Comparison of ENCODE assay signal across 29 cellular contexts in genomic region chr11:86807356-86807755, GRCh38. TPM values are rescaled to one million over a fixed set of nuclear protein-coding genes. Genes with fewer than 3 reads are reported as not detected.
DNase-seq lines count a peak whose midpoint lies in the region; ATAC-seq, FAIRE-seq and TF ChIP-seq lines count a peak whose summit lies in the region.
"Had no signal": no experiment of that assay in that cellular context is flagged by ENCODE, and none has a peak within 500 bp of the region (broad histone marks: within the 10 kb centered on the region; RNA-seq: fewer than 3 reads in every experiment).

No MANE protein-coding gene starts in this region.

- FAIRE-seq in endothelial cell of umbilical vein (lab: Jason Lieb, UNC), result no peak
- FAIRE-seq: A549, TTC549, urothelium cell line had no signal

- TF ChIP-seq CTCF in endothelial cell of umbilical vein (IDR thresholded peaks at IDR 0.05; ENCODE audit: extremely low read depth in 1 of 2, insufficient read depth in 1 of 2, low read depth in 1 of 2, low read length in 2 of 2) (no peak), neural progenitor cell (IDR thresholded peaks at IDR 0.05) (no peak), osteoblast (IDR thresholded peaks at IDR 0.05; ENCODE audit: extremely low read depth, low read depth, low read length) (no peak)

- H3K9me3 ChIP-seq in endothelial cell of umbilical vein (replicated peaks; ENCODE audit: control insufficient read depth, insufficient read depth, low read length) (no peaks in the 10 kb centered on the region), neural progenitor cell (ENCODE audit: low read depth) (no peaks in the 10 kb centered on the region), T-helper 17 cell (ENCODE audit: control insufficient read depth, low read length, poor library complexity, severe bottlenecking) (no peaks in the 10 kb centered on the region), osteoblast (ENCODE audit: low read depth, low read length) (no peaks in the 10 kb centered on the region)
- H3K9me3 ChIP-seq: A549, heart right ventricle, Peyer's patch had no signal

- no peaks in the 10 kb centered on the region for H4K20me1 ChIP-seq in endothelial cell of umbilical vein (replicated peaks; ENCODE audit: control insufficient read depth, extremely low read depth, insufficient read depth, low read length)
- peaks cover 100% of the 10 kb centered on the region for H4K20me1 ChIP-seq in neural progenitor cell (ENCODE audit: low read depth)
- peaks cover 25% of the 10 kb centered on the region for H4K20me1 ChIP-seq in osteoblast (ENCODE audit: insufficient read depth, low read length)

- no peak overlapping the region for H3K4me3 ChIP-seq in endothelial cell of umbilical vein (replicated peaks in 1 of 3; ENCODE audit: insufficient read depth in 1 of 3, low read depth in 1 of 3, low read length in 3 of 3)
- H3K4me3 ChIP-seq in neural progenitor cell, result peak overlapping the region; percentile 8
- H3K4me3 ChIP-seq in osteoblast (ENCODE audit: insufficient read depth, low read length), result no peak overlapping the region
- H3K4me3 ChIP-seq: A549, GM23248, heart right ventricle, Peyer's patch had no signal

- H3K4me1 ChIP-seq in endothelial cell of umbilical vein (ENCODE audit: control insufficient read depth, extremely low read depth, insufficient read depth, low read length) (peaks cover 45% of the 10 kb centered on the region), neural progenitor cell (peaks cover 92% of the 10 kb centered on the region), osteoblast (ENCODE audit: insufficient read depth, low read length) (peaks cover 52% of the 10 kb centered on the region)
- H3K4me1 ChIP-seq: Peyer's patch had no signal

- no peak overlapping the region for H3K9ac ChIP-seq in endothelial cell of umbilical vein (replicated peaks; ENCODE audit: extremely low read depth, insufficient read depth, low read length)
- H3K9ac ChIP-seq in neural progenitor cell, result no peak overlapping the region
- H3K9ac ChIP-seq: GM23248 had no signal

- H3K79me2 ChIP-seq in endothelial cell of umbilical vein (ENCODE audit: control insufficient read depth, insufficient read depth, low read length) (peaks cover 92% of the 10 kb centered on the region), neural progenitor cell (ENCODE audit: low read depth) (peaks cover 100% of the 10 kb centered on the region), osteoblast (ENCODE audit: insufficient read depth, low read length) (peaks cover 82% of the 10 kb centered on the region)

- no peaks in the 10 kb centered on the region for H3K9me3 Mint-ChIP-seq in stimulated activated naive CD8-positive, alpha-beta T cell treated with anti-CD3 and anti-CD28 coated beads, Interleukin-15, amount 100 ng/mL, for 72 hours
- H3K9me3 Mint-ChIP-seq in neural progenitor cell, result no peaks in the 10 kb centered on the region
- H3K9me3 Mint-ChIP-seq: activated T-cell treated with anti-CD3 and anti-CD28 coated beads, Interleukin-2, amount 50 U/mL, for 4 hours; memory B cell; naive thymus-derived CD4-positive, alpha-beta T cell had no signal

- H3F3A ChIP-seq in neural progenitor cell (ENCODE audit: low read depth), result peaks cover 59% of the 10 kb centered on the region

- DNase-seq in stimulated activated naive CD8-positive, alpha-beta T cell treated with anti-CD3 and anti-CD28 coated beads, Interleukin-15, amount 100 ng/mL, for 72 hours, result no peak
- no peak for DNase-seq in stimulated activated naive CD8-positive, alpha-beta T cell treated with anti-CD3 and anti-CD28 coated beads, Interleukin-15, Interleukin-2, amounts not matched to agents 100 U/mL and 50 U/mL, for 24 hours
- DNase-seq in endothelial cell of umbilical vein (ENCODE audit: low read depth, low spot score) (no peak), neural progenitor cell (ENCODE audit: low spot score) (peak; percentile 88), T-helper 17 cell (no peak), osteoblast (ENCODE audit: insufficient read length, low spot score, missing footprints) (no peak)
- DNase-seq: activated T-cell treated with anti-CD3 and anti-CD28 coated beads, Interleukin-2, amount 50 U/mL, for 4 hours; aorta; caudate nucleus; effector CD4-positive, alpha-beta T cell; foreskin keratinocyte; GM23248; heart right ventricle; KBM-7; left colon; MM.1S; naive thymus-derived CD4-positive, alpha-beta T cell; NCI-H1417 treated with DMSO at 0.1 percent for 48 hours; NCI-H2107; NCI-H510A treated with DMSO at 0.1 percent for 48 hours; Peyer's patch; substantia nigra had no signal

- TF ChIP-seq POLR2A in endothelial cell of umbilical vein (IDR thresholded peaks at IDR 0.05; ENCODE audit: low read depth, low read length), result peak; percentile 31

- intact Hi-C loops in endothelial cell of umbilical vein (cut with micrococcal nuclease), result no loop called here

- H3K27me3 ChIP-seq in endothelial cell of umbilical vein (ENCODE audit: control insufficient read depth in 2 of 2, insufficient read depth in 2 of 2, low read length in 2 of 2), result no peaks in the 10 kb centered on the region
- H3K27me3 ChIP-seq in neural progenitor cell, result no peaks in the 10 kb centered on the region
- H3K27me3 ChIP-seq in osteoblast (ENCODE audit: insufficient read depth, low read length), result no peaks in the 10 kb centered on the region
- H3K27me3 ChIP-seq: foreskin keratinocyte, Peyer's patch had no signal

- H2AFZ ChIP-seq in endothelial cell of umbilical vein (ENCODE audit: low read depth, low read length) (no peak overlapping the region), neural progenitor cell (replicated peaks) (no peak overlapping the region), osteoblast (ENCODE audit: low read length) (no peak overlapping the region)
- H2AFZ ChIP-seq: GM23248 had no signal

- dilution Hi-C loops in endothelial cell of umbilical vein (cut with MboI; ENCODE audit: extremely low pct_ligation_motif_present, low sequenced_read_pairs), result no loop called here

- H3K27ac Mint-ChIP-seq in stimulated activated naive CD8-positive, alpha-beta T cell treated with anti-CD3 and anti-CD28 coated beads, Interleukin-15, amount 100 ng/mL, for 72 hours, result peak overlapping the region; percentile 37 to 85
- peak overlapping the region; percentile 86 for H3K27ac Mint-ChIP-seq in neural progenitor cell
- H3K27ac Mint-ChIP-seq in T-helper 17 cell, result no peak overlapping the region
- H3K27ac Mint-ChIP-seq: activated naive CD8-positive, alpha-beta T cell; memory B cell had no signal

- H3K36me3 ChIP-seq in endothelial cell of umbilical vein (ENCODE audit: control insufficient read depth in 2 of 2, extremely low read depth in 1 of 2, insufficient read depth in 2 of 2, low read length in 2 of 2) (peaks cover 10 to 23% of the 10 kb centered on the region in 2 experiments), neural progenitor cell (peaks cover 27% of the 10 kb centered on the region), osteoblast (ENCODE audit: insufficient read depth, low read length) (peaks cover 22% of the 10 kb centered on the region)
- H3K36me3 ChIP-seq: Peyer's patch had no signal

- H3K4me3 Mint-ChIP-seq in stimulated activated naive CD8-positive, alpha-beta T cell treated with anti-CD3 and anti-CD28 coated beads, Interleukin-15, amount 100 ng/mL, for 72 hours, result no peak overlapping the region
- H3K4me3 Mint-ChIP-seq in neural progenitor cell, result no peak overlapping the region
- no peak overlapping the region for H3K4me3 Mint-ChIP-seq in T-helper 17 cell
- H3K4me3 Mint-ChIP-seq: activated naive CD8-positive, alpha-beta T cell; activated T-cell treated with anti-CD3 and anti-CD28 coated beads, Interleukin-2, amount 50 U/mL, for 4 hours; memory B cell; naive thymus-derived CD4-positive, alpha-beta T cell had no signal

- no TSS peak for BruUV-seq in endothelial cell of umbilical vein (replicated peaks; lab: Mats Ljungman, UMichigan)

- POLR2A ChIA-PET in endothelial cell of umbilical vein (lab: Charles Lee), result no interaction called here

- ATAC-seq in stimulated activated naive CD8-positive, alpha-beta T cell treated with anti-CD3 and anti-CD28 coated beads, Interleukin-15, amount 100 ng/mL, for 72 hours, result no peak
- ATAC-seq in stimulated activated naive CD8-positive, alpha-beta T cell treated with anti-CD3 and anti-CD28 coated beads, Interleukin-15, Interleukin-2, amounts not matched to agents 100 U/mL and 50 U/mL, for 24 hours, result no peak
- ATAC-seq in GM21737 (IDR thresholded peaks at IDR 0.05; ENCODE audit: unreplicated experiment) (no peak), T-helper 17 cell (no peak), HG03039 (IDR thresholded peaks at IDR 0.05; ENCODE audit: unreplicated experiment) (no peak)
- ATAC-seq: A549; activated T-cell treated with anti-CD3 and anti-CD28 coated beads, Interleukin-2, amount 50 U/mL, for 4 hours; foreskin keratinocyte; left colon; naive thymus-derived CD4-positive, alpha-beta T cell had no signal

- H3K27me3 Mint-ChIP-seq in stimulated activated naive CD8-positive, alpha-beta T cell treated with anti-CD3 and anti-CD28 coated beads, Interleukin-15, amount 100 ng/mL, for 72 hours, result peaks cover 53% of the 10 kb centered on the region
- no peaks in the 10 kb centered on the region for H3K27me3 Mint-ChIP-seq in neural progenitor cell (ENCODE audit: insufficient read depth, low read depth)
- peaks cover 59% of the 10 kb centered on the region for H3K27me3 Mint-ChIP-seq in T-helper 17 cell

- CTCF ChIA-PET in endothelial cell of umbilical vein (lab: Charles Lee), result interaction anchor here (1.9 kb wide), 1 partner anchor 71 kb away, joined by 4 read pairs; no protein-coding TSS in a partner anchor

- no peak overlapping the region for H3K27ac ChIP-seq in endothelial cell of umbilical vein (ENCODE audit: insufficient read depth, low read depth, low read length)
- H3K27ac ChIP-seq in neural progenitor cell, result peak overlapping the region; percentile 71
- no peak overlapping the region for H3K27ac ChIP-seq in osteoblast (ENCODE audit: low read depth, low read length)
- H3K27ac ChIP-seq: foreskin keratinocyte, heart right ventricle, Peyer's patch had no signal

- no peak overlapping the region for H3K4me2 ChIP-seq in endothelial cell of umbilical vein (ENCODE audit: insufficient read depth, low read length)
- H3K4me2 ChIP-seq in neural progenitor cell, result peak overlapping the region; percentile 94
- no peak overlapping the region for H3K4me2 ChIP-seq in osteoblast (ENCODE audit: insufficient read depth, low read length)
- H3K4me2 ChIP-seq: A549 had no signal

- H3K9me1 ChIP-seq in endothelial cell of umbilical vein (replicated peaks; ENCODE audit: control insufficient read depth, extremely low read depth, insufficient read depth, low read length), result no peaks in the 10 kb centered on the region

- peaks cover 38% of the 10 kb centered on the region for H3K4me1 Mint-ChIP-seq in stimulated activated naive CD8-positive, alpha-beta T cell treated with anti-CD3 and anti-CD28 coated beads, Interleukin-15, amount 100 ng/mL, for 72 hours
- peaks cover 52% of the 10 kb centered on the region for H3K4me1 Mint-ChIP-seq in neural progenitor cell
- H3K4me1 Mint-ChIP-seq in T-helper 17 cell, result peaks cover 6% of the 10 kb centered on the region
- H3K4me1 Mint-ChIP-seq: memory B cell had no signal

- H3K36me3 Mint-ChIP-seq in neural progenitor cell (peaks cover 12% of the 10 kb centered on the region), T-helper 17 cell (ENCODE audit: low read depth) (no peaks in the 10 kb centered on the region)
- H3K36me3 Mint-ChIP-seq: activated naive CD8-positive, alpha-beta T cell; memory B cell had no signal

RNA-seq across cellular contexts. Expression of gene PRSS23, which starts 7.0 kb away (rescaled TPM):
- total RNA-seq in endothelial cell of umbilical vein (240 and 278 TPM in 2 replicates), neural progenitor cell (ENCODE audit: low replicate concordance) (266 and 282 TPM in 2 replicates), T-helper 17 cell (not detected), osteoblast (826 and 895 TPM in 2 replicates)
- 146 and 161 TPM in 2 replicates for polyA plus RNA-seq in endothelial cell of umbilical vein
- 203 and 208 TPM in 2 replicates for polyA plus RNA-seq in endothelial cell of umbilical vein (2011; cell fraction: cytosol; rRNA removed)
- 125 and 127 TPM in 2 replicates for polyA plus RNA-seq in endothelial cell of umbilical vein (2011; cell fraction: nucleus; rRNA removed)
- 434 and 459 TPM in 2 replicates for polyA plus RNA-seq in endothelial cell of umbilical vein (2012)
- polyA minus RNA-seq in endothelial cell of umbilical vein, result 298 and 340 TPM in 2 replicates
- 250 TPM for polyA minus RNA-seq in endothelial cell of umbilical vein (2011; cell fraction: cytosol; rRNA and poly(A)+ RNA removed)
- 104 and 133 TPM in 2 replicates for polyA minus RNA-seq in endothelial cell of umbilical vein (2011; cell fraction: nucleus; rRNA and poly(A)+ RNA removed)

Comparison
In these comparisons a context has a peak if more than half of its experiments do, and no peak if none do; other contexts are left out.
1. RNA of gene PRSS23, which starts 7.0 kb away (total RNA-seq): 826 to 895 TPM in osteoblast, 240 to 278 TPM in endothelial cell of umbilical vein and 266 to 282 TPM in neural progenitor cell; not detected in T-helper 17 cell; every median in the first group is over 100 times any median in the second.